In genomic region chr10:95209509-95210127, GRCh38 we compare ENCODE assay signal across 18 cellular contexts. TPM values are rescaled to one million over a fixed set of nuclear protein-coding genes. Genes with fewer than 3 reads are reported as not detected.
DNase-seq lines count a peak whose midpoint lies in the region; ATAC-seq, FAIRE-seq and TF ChIP-seq lines count a peak whose summit lies in the region.
"Had no signal": no experiment of that assay in that cellular context is flagged by ENCODE, and none has a peak within 500 bp of the region (broad histone marks: within the 10 kb centered on the region; RNA-seq: fewer than 3 reads in every experiment).

No MANE protein-coding gene starts in this region.

- intact Hi-C loops in HCT116 (cut with micrococcal nuclease) = no loop called here

- H3K27me3 ChIP-seq in HCT116 (ENCODE audit: insufficient read depth, low read length) (no peaks in the 10 kb centered on the region), small intestine (ENCODE audit: control insufficient read depth in 2 of 2, insufficient read depth in 2 of 2, low read length in 2 of 2) (no peaks in the 10 kb centered on the region), BE2C (no peaks in the 10 kb centered on the region)
- H3K27me3 ChIP-seq: SJSA1 had no signal

- TF ChIP-seq POLR2A in HCT116 (IDR thresholded peaks at IDR 0.05; ENCODE audit: borderline replicate concordance, extremely low read depth, insufficient read depth, insufficient read length) = no peak

- no peaks in the 10 kb centered on the region for H3K9me2 ChIP-seq in HCT116 (ENCODE audit: insufficient read depth)

- H3K4me3 ChIP-seq in HCT116 (replicated peaks in 1 of 2; ENCODE audit: low read depth in 1 of 2, low read length in 2 of 2) = no peak overlapping the region
- no peak overlapping the region for H3K4me3 ChIP-seq in small intestine (ENCODE audit: low read depth in 1 of 2, low read length in 2 of 2)
- H3K4me3 ChIP-seq in BE2C (ENCODE audit: low read depth, low read length) = no peak overlapping the region
- H3K4me3 ChIP-seq: HAP-1, SJSA1 had no signal

- ATAC-seq in HCT116 (no peak), WTC11 (no peak), GM21723 (IDR thresholded peaks at IDR 0.05; ENCODE audit: unreplicated experiment) (no peak)

- DNase-seq in HCT116 (ENCODE audit: low read depth, low spot score) (no peak), WTC11 (ENCODE audit: low spot score) (no peak), frontal cortex (ENCODE audit: low spot score in 2 of 2) (no peak), small intestine (no peak), NCI-H1105 (lab: John Stamatoyannopoulos, UW) (no peak), BE2C (no peak)
- DNase-seq: COR-L47, DMS 273 treated with DMSO at 0.1 percent for 48 hours, GDM1, NCI-H1436, NCI-H1930, NCI-H524 treated with DMSO at 0.1 percent for 48 hours had no signal

- WGBS in small intestine, 3 donors = 91 to 96% (median 93%) methylated on average over 6 of the region's 6 CpGs

- H3K36me3 Mint-ChIP-seq in WTC11 = peaks cover 17% of the 10 kb centered on the region

- no peaks in the 10 kb centered on the region for H4K20me1 ChIP-seq in HCT116 (ENCODE audit: insufficient read depth)

- peaks cover 11% of the 10 kb centered on the region for H3K9me3 Mint-ChIP-seq in WTC11
- H3K9me3 Mint-ChIP-seq: T-helper 1 cell treated with Interleukin-12 subunit alpha and Interleukin-12 subunit beta and Interleukin-4 antibody, amounts not matched to agents 30 μg/mL and 1 μg/mL, for 36 hours had no signal

- peak; percentile 96 for FAIRE-seq in frontal cortex (lab: Jason Lieb, UNC)
- FAIRE-seq in small intestine (lab: Jason Lieb, UNC) = peak; percentile 94

- no peak for TF ChIP-seq RAD21 in HCT116 (IDR thresholded peaks at IDR 0.05; ENCODE audit: low read depth)

- H2AFZ ChIP-seq in HCT116 (ENCODE audit: low read depth, low read length, poor library complexity, severe bottlenecking) = peak overlapping the region; percentile 79

- H3K79me2 ChIP-seq in HCT116 (ENCODE audit: insufficient read depth, low read length) = no peaks in the 10 kb centered on the region

- H3K4me1 Mint-ChIP-seq in WTC11 = peaks cover 16% of the 10 kb centered on the region

- TF ChIP-seq CTCF in HCT116 (IDR thresholded peaks at IDR 0.05 in 2 of 3, conservative IDR thresholded peaks at IDR 0.05 in 1 of 3; ENCODE audit: borderline replicate concordance in 1 of 3, insufficient read depth in 1 of 3, low read depth in 2 of 3, low read length in 2 of 3) (no peak), WTC11 (IDR thresholded peaks at IDR 0.05) (no peak), BE2C (IDR thresholded peaks at IDR 0.05; ENCODE audit: low read depth, low read length) (no peak)

- CTCF ChIA-PET in HCT116 (lab: Charles Lee) (interaction anchor here (0.7 to 2.1 kb wide), 9 partner anchors 8 to 335 kb away, joined by 3 to 10 read pairs (median 4); no protein-coding TSS in a partner anchor), WTC11 (lab: Charles Lee) (interaction anchor here (0.7 to 1.7 kb wide), 8 partner anchors 10 to 395 kb away, joined by 3 to 17 read pairs (median 3); no protein-coding TSS in a partner anchor)

- H3K36me3 ChIP-seq in HCT116 (ENCODE audit: control insufficient read depth in 1 of 2, insufficient read depth in 2 of 2, low read length in 2 of 2) = no peaks in the 10 kb centered on the region
- no peaks in the 10 kb centered on the region for H3K36me3 ChIP-seq in small intestine (ENCODE audit: control insufficient read depth in 2 of 2, insufficient read depth in 2 of 2, low read length in 2 of 2)
- H3K36me3 ChIP-seq in BE2C = no peaks in the 10 kb centered on the region
- H3K36me3 ChIP-seq: HAP-1, SJSA1 had no signal

- no peak overlapping the region for H3K4me3 Mint-ChIP-seq in WTC11
- H3K4me3 Mint-ChIP-seq: T-helper 1 cell treated with Interleukin-12 subunit alpha and Interleukin-12 subunit beta and Interleukin-4 antibody, amounts not matched to agents 30 μg/mL and 1 μg/mL, for 36 hours had no signal

- H3K4me1 ChIP-seq in HCT116 (ENCODE audit: control insufficient read depth in 1 of 2, insufficient read depth in 2 of 2, low read length in 2 of 2) (peaks cover 6 to 30% of the 10 kb centered on the region in 2 experiments), small intestine (ENCODE audit: control insufficient read depth in 2 of 2, insufficient read depth in 1 of 2, low read depth in 1 of 2, low read length in 1 of 2) (no peaks in the 10 kb centered on the region), BE2C (no peaks in the 10 kb centered on the region)
- H3K4me1 ChIP-seq: HAP-1 had no signal

- H3K9ac ChIP-seq in HCT116 (ENCODE audit: low read length) = no peak overlapping the region
- H3K9ac ChIP-seq: KMS-11 had no signal

- no peak overlapping the region for H3K27ac ChIP-seq in HCT116 (ENCODE audit: low read depth, low read length)
- H3K27ac ChIP-seq in small intestine (ENCODE audit: low read depth in 1 of 2, low read length in 1 of 2) = no peak overlapping the region
- H3K27ac ChIP-seq: KMS-11, SJSA1 had no signal

- no TSS peak for BruUV-seq in HCT116 (replicated peaks; lab: Mats Ljungman, UMichigan)

- no peak overlapping the region for H3K4me2 ChIP-seq in HCT116 (ENCODE audit: low read length)
- H3K4me2 ChIP-seq: KMS-11 had no signal

- H3K27ac Mint-ChIP-seq in WTC11 = peak overlapping the region; percentile 92
- H3K27ac Mint-ChIP-seq: T-helper 1 cell treated with Interleukin-12 subunit alpha and Interleukin-12 subunit beta and Interleukin-4 antibody, amounts not matched to agents 30 μg/mL and 1 μg/mL, for 36 hours had no signal

- POLR2A ChIA-PET in HCT116 (lab: Charles Lee) = no interaction called here
- POLR2A ChIA-PET in WTC11 (lab: Charles Lee) = no interaction called here

- RAD21 ChIA-PET in HCT116 (lab: Charles Lee; ENCODE audit: low non-redundant PET in 1 of 2, low total read pairs in 2 of 2, uncharacterized antibody in 2 of 2, unreplicated experiment in 2 of 2) = interaction anchor here in 1 of 2 experiments (0.7 kb wide), 1 partner anchor 98 kb away, joined by 4 read pairs; no protein-coding TSS in a partner anchor

- no peaks in the 10 kb centered on the region for H3K27me3 Mint-ChIP-seq in WTC11 (ENCODE audit: low read depth)

- H3K9me3 ChIP-seq in HCT116 (ENCODE audit: control insufficient read depth in 1 of 2, insufficient read depth in 1 of 2, low read depth in 1 of 2, low read length in 2 of 2) (no peaks in the 10 kb centered on the region), small intestine (ENCODE audit: control insufficient read depth, low read depth) (no peaks in the 10 kb centered on the region), BE2C (no peaks in the 10 kb centered on the region)
- H3K9me3 ChIP-seq: HAP-1, SJSA1 had no signal

TF ChIP-seq in HCT116, 20 proteins besides CTCF, POLR2A, EP300 and RAD21 (continues in another document):
- TF ChIP-seq ZFX (IDR thresholded peaks at IDR 0.05) (no peak), EZH2 (IDR thresholded peaks at IDR 0.05) (no peak), SRF (IDR thresholded peaks at IDR 0.05; ENCODE audit: low read depth) (no peak), CEBPB (IDR thresholded peaks at IDR 0.05; ENCODE audit: low read depth) (no peak), FOSL1 (IDR thresholded peaks at IDR 0.05; ENCODE audit: low read depth) (no peak), SP1 (IDR thresholded peaks at IDR 0.05; ENCODE audit: low read depth) (no peak), EZH2phosphoT487 (IDR thresholded peaks at IDR 0.05; ENCODE audit: borderline replicate concordance) (no peak), SIN3A (IDR thresholded peaks at IDR 0.05; ENCODE audit: low read depth) (no peak), TCF7L2 (IDR thresholded peaks at IDR 0.05; ENCODE audit: borderline replicate concordance, extremely low read depth, insufficient read depth, insufficient read length) (no peak), MAX (IDR thresholded peaks at IDR 0.05) (no peak)

TF ChIP-seq in WTC11, 78 proteins besides CTCF, POLR2A, EP300 and RAD21:
- TF ChIP-seq HMGA2 (CRISPR knock-in tag; IDR thresholded peaks at IDR 0.05) (peak; percentile 96), USF2 (CRISPR knock-in tag; IDR thresholded peaks at IDR 0.05) (no peak), TCF7 (CRISPR knock-in tag; IDR thresholded peaks at IDR 0.05; ENCODE audit: low read depth) (no peak)

RNA-seq across cellular contexts. Expression of gene ACSM6, which starts 15.6 kb away (rescaled TPM):
- total RNA-seq in HCT116 (2021; ENCODE audit: unreplicated experiment) = not detected
- polyA plus RNA-seq in HCT116 (2012) = not detected in 2 replicates
- total RNA-seq in WTC11 (2021) = 0.11 to 0.14 TPM in 2 of 3 replicates, not detected in the other
- not detected for total RNA-seq in frontal cortex
- not detected for polyA plus RNA-seq in small intestine
- polyA plus RNA-seq in BE2C (2012; ENCODE audit: insufficient read depth, insufficient read length, low read depth) = not detected
- total RNA-seq: SJSA1 had no signal
- polyA plus RNA-seq: AG04450 had no signal
